ENCODE assay signal across 8 cellular contexts in the genomic region with DNA sequence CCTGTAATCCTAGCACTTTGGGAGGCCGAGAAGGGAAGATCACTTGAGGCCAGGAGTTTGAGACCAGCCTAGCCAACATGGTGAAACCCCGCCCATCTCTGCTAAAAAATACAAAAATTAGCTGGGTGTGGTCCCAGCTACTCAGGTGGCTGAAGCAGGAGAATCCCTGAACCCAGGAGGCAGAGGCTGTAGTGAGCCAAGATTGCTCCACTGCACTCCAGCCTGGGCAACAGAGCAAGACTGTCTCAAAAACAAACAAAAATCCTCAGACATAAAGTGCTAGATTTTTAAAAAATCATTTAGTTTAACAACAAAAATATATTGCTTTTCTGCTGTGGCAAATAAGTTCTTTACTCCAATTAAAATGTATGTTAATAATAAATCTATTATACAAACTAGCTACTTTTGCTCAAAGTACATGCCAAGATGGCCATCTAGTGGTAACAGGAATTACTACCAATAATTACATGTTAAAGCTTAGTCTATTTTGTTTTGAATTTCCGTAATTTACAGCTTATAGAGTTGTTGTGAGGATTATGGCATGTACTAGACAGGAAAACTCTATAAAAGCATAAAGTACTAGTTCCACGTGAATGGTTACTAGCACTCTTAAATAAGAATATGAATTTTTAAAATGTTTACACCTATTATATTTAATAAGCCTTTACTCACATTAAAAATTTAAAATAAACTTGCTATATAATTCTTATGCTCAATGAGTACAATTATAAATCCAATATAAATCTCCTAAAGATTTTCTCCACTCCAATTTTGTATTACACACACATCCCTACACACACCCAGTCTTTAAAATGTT. TPM values are rescaled to one million over a fixed set of nuclear protein-coding genes. Genes with fewer than 3 reads are reported as not detected.
DNase-seq lines count a peak whose midpoint lies in the region; ATAC-seq and TF ChIP-seq lines count a peak whose summit lies in the region.

No MANE protein-coding gene starts in this region.

- H3K4me1 Mint-ChIP-seq in CD8-positive, alpha-beta T cell (ENCODE audit: low read depth) = peaks cover 19% of the 10 kb centered on the region
- H3K4me1 Mint-ChIP-seq in H9 = no peaks in the 10 kb centered on the region
- peaks cover 28% of the 10 kb centered on the region for H3K4me1 Mint-ChIP-seq in activated T-cell treated with anti-CD3 and anti-CD28 coated beads, Interleukin-2, amount 50 U/mL, for 24 hours (ENCODE audit: low read depth)

- H3K4me1 ChIP-seq in CD8-positive, alpha-beta T cell (ENCODE audit: insufficient read depth, low read length) = no peaks in the 10 kb centered on the region
- H3K4me1 ChIP-seq in H9 (ENCODE audit: insufficient read depth, low read length) = no peaks in the 10 kb centered on the region
- no peaks in the 10 kb centered on the region for H3K4me1 ChIP-seq in mesendoderm (ENCODE audit: control insufficient read depth, low read depth, low read length)

- H3K56ac ChIP-seq in H9 (ENCODE audit: insufficient read length, low read depth, low read length) (no peak overlapping the region), mesendoderm (ENCODE audit: low read length) (no peak overlapping the region)

- H3K27ac Mint-ChIP-seq in CD8-positive, alpha-beta T cell = no peak overlapping the region
- no peak overlapping the region for H3K27ac Mint-ChIP-seq in H9
- H3K27ac Mint-ChIP-seq in activated T-cell treated with anti-CD3 and anti-CD28 coated beads, Interleukin-2, amount 50 U/mL, for 24 hours = no peak overlapping the region

- no peak overlapping the region for H4K91ac ChIP-seq in H9 (ENCODE audit: insufficient read length, low read depth, low read length)

- peak; percentile 97 for TF ChIP-seq CTCF in CD8-positive, alpha-beta T cell (IDR thresholded peaks at IDR 0.05)
- TF ChIP-seq CTCF in H9 (conservative IDR thresholded peaks at IDR 0.05) = peak; percentile 83

- H3K79me2 ChIP-seq in H9 (ENCODE audit: insufficient read depth, low read length) = no peaks in the 10 kb centered on the region
- no peaks in the 10 kb centered on the region for H3K79me2 ChIP-seq in mesendoderm (ENCODE audit: control insufficient read depth, insufficient read depth, low read length)

- no peaks in the 10 kb centered on the region for H3K27me3 Mint-ChIP-seq in CD8-positive, alpha-beta T cell (ENCODE audit: low read depth)
- H3K27me3 Mint-ChIP-seq in H9 (ENCODE audit: low read depth) = no peaks in the 10 kb centered on the region
- no peaks in the 10 kb centered on the region for H3K27me3 Mint-ChIP-seq in activated T-cell treated with anti-CD3 and anti-CD28 coated beads, Interleukin-2, amount 50 U/mL, for 24 hours

- H3K36me3 ChIP-seq in CD8-positive, alpha-beta T cell (ENCODE audit: insufficient read depth, low read length) = no peaks in the 10 kb centered on the region
- no peaks in the 10 kb centered on the region for H3K36me3 ChIP-seq in mesendoderm (ENCODE audit: control insufficient read depth, insufficient read depth, low read length)

- no CpG with 5 or more reads among the region's 4 CpGs for WGBS in H9 (ENCODE audit: extremely low coverage, insufficient read length, low lambda C conversion rate)
- no CpG with 5 or more reads among the region's 4 CpGs for WGBS in mesendoderm (ENCODE audit: extremely low coverage, insufficient coverage, low lambda C conversion rate)

- H4K8ac ChIP-seq in H9 (replicated peaks; ENCODE audit: insufficient read length, low read depth, low read length) (no peak overlapping the region), mesendoderm (ENCODE audit: low read depth, low read length) (no peak overlapping the region)

- H2BK15ac ChIP-seq in H9 (ENCODE audit: low read depth, low read length) = no peak overlapping the region
- H2BK15ac ChIP-seq in mesendoderm (replicated peaks; ENCODE audit: low read depth) = no peak overlapping the region

- H3K18ac ChIP-seq in H9 (ENCODE audit: insufficient read length, low read depth, low read length) = no peak overlapping the region
- H3K18ac ChIP-seq in mesendoderm (ENCODE audit: low read length) = no peak overlapping the region

- CTCF ChIA-PET in CD8-positive, alpha-beta T cell (lab: Charles Lee) = interaction anchor here (0.6 to 2.4 kb wide), 21 partner anchors 8 to 1454 kb away, joined by 3 to 15 read pairs (median 3); partner anchors contain the start of gene SLC27A2

- H3K23me2 ChIP-seq in H9 (ENCODE audit: insufficient read length, low read depth, low read length, poor library complexity, severe bottlenecking) = no peaks in the 10 kb centered on the region

- H3K36me3 Mint-ChIP-seq in CD8-positive, alpha-beta T cell = no peaks in the 10 kb centered on the region
- H3K36me3 Mint-ChIP-seq in H9 (ENCODE audit: insufficient read depth in 1 of 3, low read depth in 3 of 3) = peaks cover 0 to 2% (median 0%) of the 10 kb centered on the region in 3 experiments; a peak in 1 of 7 replicates
- H3K36me3 Mint-ChIP-seq in activated T-cell treated with anti-CD3 and anti-CD28 coated beads, Interleukin-2, amount 50 U/mL, for 24 hours (ENCODE audit: low read depth) = peaks cover 6% of the 10 kb centered on the region

- POLR2A ChIA-PET in CD8-positive, alpha-beta T cell (lab: Charles Lee) = interaction anchor here (1.0 to 1.3 kb wide), 2 partner anchors 19 to 39 kb away, joined by 4 to 8 read pairs; partner anchors contain the start of gene GABPB1

- no peak overlapping the region for H2BK12ac ChIP-seq in H9 (ENCODE audit: insufficient read length, low read depth, low read length)

- no peaks in the 10 kb centered on the region for H3K9me3 Mint-ChIP-seq in CD8-positive, alpha-beta T cell
- no peaks in the 10 kb centered on the region for H3K9me3 Mint-ChIP-seq in H9
- H3K9me3 Mint-ChIP-seq in activated T-cell treated with anti-CD3 and anti-CD28 coated beads, Interleukin-2, amount 50 U/mL, for 24 hours = no peaks in the 10 kb centered on the region

- intact Hi-C loops in CD8-positive, alpha-beta T cell (cut with DNase I, micrococcal nuclease) = loop anchor here (1.0 to 10.0 kb wide), 5 partner anchors 134 to 1454 kb away; partner anchors contain the start of genes EID1 (in 1 of the 2), FGF7 (in 1 of the 2) and SLC27A2 (in 1 of the 2)

- H2AFZ ChIP-seq in H9 (ENCODE audit: low read length) = no peak overlapping the region

- H2AK5ac ChIP-seq in H9 (ENCODE audit: insufficient read length, low read length) = no peak overlapping the region
- no peak overlapping the region for H2AK5ac ChIP-seq in mesendoderm (ENCODE audit: low read length)

- H3K9ac ChIP-seq in H9 (ENCODE audit: extremely low read depth, insufficient read length, low read length) = no peak overlapping the region
- no peak overlapping the region for H3K9ac ChIP-seq in mesendoderm (ENCODE audit: low read length)

- no peak overlapping the region for H3K14ac ChIP-seq in H9 (ENCODE audit: insufficient read depth, low read length)

- no peak overlapping the region for H3K27ac ChIP-seq in CD8-positive, alpha-beta T cell (ENCODE audit: low read depth, low read length)
- no peak overlapping the region for H3K27ac ChIP-seq in H9 (ENCODE audit: insufficient read length, low read depth, low read length)
- H3K27ac ChIP-seq in mesendoderm (ENCODE audit: low read depth, low read length) = no peak overlapping the region

- no peak for DNase-seq in CD8-positive, alpha-beta T cell
- DNase-seq in H9 (no peak), NCI-H82 treated with DMSO at 0.1 percent for 48 hours (lab: John Stamatoyannopoulos, UW; ENCODE audit: unreplicated experiment) (peak; percentile 14), mesendoderm (peak; percentile 30), putamen (ENCODE audit: low spot score) (no peak)
- peak; percentile 32 for DNase-seq in central memory CD4-positive, alpha-beta T cell
- no peak for DNase-seq in activated T-cell treated with anti-CD3 and anti-CD28 coated beads, Interleukin-2, amount 50 U/mL, for 24 hours

- no peaks in the 10 kb centered on the region for H3K9me3 ChIP-seq in CD8-positive, alpha-beta T cell (ENCODE audit: low read length)
- no peaks in the 10 kb centered on the region for H3K9me3 ChIP-seq in H9 (ENCODE audit: control insufficient read depth, low read depth, low read length)

- H2BK120ac ChIP-seq in H9 (ENCODE audit: low read depth, low read length, poor library complexity, severe bottlenecking) = no peak overlapping the region
- H2BK120ac ChIP-seq in mesendoderm (ENCODE audit: low read depth, low read length) = no peak overlapping the region

- H2BK5ac ChIP-seq in H9 (ENCODE audit: insufficient read length, low read length) = no peak overlapping the region
- no peak overlapping the region for H2BK5ac ChIP-seq in mesendoderm (ENCODE audit: low read length)

- no peaks in the 10 kb centered on the region for H3K27me3 ChIP-seq in CD8-positive, alpha-beta T cell (ENCODE audit: insufficient read depth, low read length)
- H3K27me3 ChIP-seq in H9 (ENCODE audit: insufficient read depth, low read length) (no peaks in the 10 kb centered on the region), mesendoderm (ENCODE audit: insufficient read depth, low read length, poor library complexity) (no peaks in the 10 kb centered on the region)

- H3K4ac ChIP-seq in H9 (ENCODE audit: low read depth, low read length) (no peak overlapping the region), mesendoderm (ENCODE audit: low read depth, low read length) (no peak overlapping the region)

- no peak overlapping the region for H2BK20ac ChIP-seq in H9 (ENCODE audit: low read depth, low read length, poor library complexity, severe bottlenecking)

- H3K23ac ChIP-seq in H9 (ENCODE audit: insufficient read length, low read depth, low read length) = no peak overlapping the region
- H3K23ac ChIP-seq in mesendoderm (ENCODE audit: low read length) = no peak overlapping the region

- H3K79me1 ChIP-seq in H9 (ENCODE audit: insufficient read depth, low read depth, low read length, poor library complexity, severe bottlenecking) (peaks cover 3% of the 10 kb centered on the region), mesendoderm (ENCODE audit: low read length) (peaks cover 1% of the 10 kb centered on the region)

- H3K4me3 ChIP-seq in CD8-positive, alpha-beta T cell (ENCODE audit: low read depth, low read length) = no peak overlapping the region
- no peak overlapping the region for H3K4me3 ChIP-seq in mesendoderm (ENCODE audit: low read length)

- H3K4me2 ChIP-seq in H9 (ENCODE audit: insufficient read depth, insufficient read length, low read length) (no peak overlapping the region), mesendoderm (ENCODE audit: low read length) (no peak overlapping the region)

- H3K4me3 Mint-ChIP-seq in CD8-positive, alpha-beta T cell = no peak overlapping the region
- no peak overlapping the region for H3K4me3 Mint-ChIP-seq in H9
- H3K4me3 Mint-ChIP-seq in activated T-cell treated with anti-CD3 and anti-CD28 coated beads, Interleukin-2, amount 50 U/mL, for 24 hours = no peak overlapping the region

- H3T11ph ChIP-seq in H9 (ENCODE audit: low read length) = no peak overlapping the region

- no peaks in the 10 kb centered on the region for H4K20me1 ChIP-seq in H9 (ENCODE audit: control insufficient read depth, insufficient read depth, insufficient read length)

- no peak overlapping the region for H4K5ac ChIP-seq in H9 (ENCODE audit: insufficient read length, low read depth, low read length)
- no peak overlapping the region for H4K5ac ChIP-seq in mesendoderm (ENCODE audit: low read length)

- ATAC-seq in CD8-positive, alpha-beta T cell = peak; percentile 29
- no peak for ATAC-seq in HG02571 (IDR thresholded peaks at IDR 0.05; ENCODE audit: unreplicated experiment)

RNA-seq across cellular contexts. Expression of gene GABPB1, which starts 39.0 kb away (rescaled TPM):
- 10 to 100 TPM; 27.0 to 31.0 TPM for total RNA-seq in CD8-positive, alpha-beta T cell
- 43.2 and 45.0 TPM in 2 replicates for total RNA-seq in H9 (2021)
- 32.5 TPM for polyA plus RNA-seq in mesendoderm (2013, experiment 1 of 2)
- 31.4 TPM for polyA plus RNA-seq in mesendoderm (2013, experiment 2 of 2)

RNA-seq across cellular contexts. Expression of gene HDC, which starts 50.5 kb away (rescaled TPM):
- not detected for total RNA-seq in CD8-positive, alpha-beta T cell
- total RNA-seq in H9 (2021) = not detected in 2 replicates
- polyA plus RNA-seq in mesendoderm (2013, experiment 1 of 2) = 0.04 TPM
- 0.10 TPM for polyA plus RNA-seq in mesendoderm (2013, experiment 2 of 2)

Comparison
In these comparisons a context has a peak if more than half of its experiments do, and no peak if none do; other contexts are left out.
1. DNase-seq: peak in NCI-H82 treated with DMSO at 0.1 percent for 48 hours (single experiment), central memory CD4-positive, alpha-beta T cell (single experiment) and mesendoderm (single experiment); none in CD8-positive, alpha-beta T cell (0 of 7), H9 (single experiment), activated T-cell treated with anti-CD3 and anti-CD28 coated beads, Interleukin-2, amount 50 U/mL, for 24 hours (single experiment) and putamen (single experiment).